Comparison of ENCODE assay signal across 14 cellular contexts in the genomic region with DNA sequence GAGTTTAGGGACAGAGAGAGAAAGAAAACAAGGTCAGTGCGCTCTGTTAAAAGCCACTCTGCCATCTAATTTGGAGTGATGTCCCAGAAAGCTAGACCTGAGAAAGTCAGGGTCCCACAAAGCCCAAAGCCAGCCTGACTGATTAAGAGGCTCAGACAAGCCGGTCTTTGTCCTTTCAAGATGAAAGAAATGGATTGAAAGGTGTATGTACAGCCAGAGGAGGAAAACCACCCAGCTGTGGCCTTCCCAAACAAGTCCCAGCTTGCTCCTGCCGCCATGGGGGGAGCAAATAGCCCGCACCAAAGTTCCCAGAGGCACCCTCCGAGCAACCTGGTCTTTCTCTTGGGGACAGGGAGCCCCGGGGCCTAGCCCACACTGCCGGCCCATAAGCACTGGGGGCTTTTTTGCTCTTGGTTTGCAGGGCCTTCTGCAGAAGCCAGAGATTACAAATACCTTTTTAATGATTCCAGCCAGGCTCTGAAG.
DNase-seq lines count a peak whose midpoint lies in the region; TF ChIP-seq lines count a peak whose summit lies in the region.
"Had no signal": no experiment of that assay in that cellular context is flagged by ENCODE, and none has a peak within 500 bp of the region (broad histone marks: within the 10 kb centered on the region; RNA-seq: fewer than 3 reads in every experiment).

No MANE protein-coding gene starts in this region.

- H3K4me1 Mint-ChIP-seq in nephron progenitor cell: peaks cover 75% of the 10 kb centered on the region

- POLR2A ChIA-PET in HEK293T (lab: Yijun Ruan, JAX): interaction anchor here (1.0 to 1.8 kb wide), 2 partner anchors 10 kb away, joined by 3 to 8 read pairs; no protein-coding TSS in a partner anchor

- no peaks in the 10 kb centered on the region for H4K20me1 ChIP-seq in Loucy (ENCODE audit: insufficient read depth, low read length, poor library complexity, severe bottlenecking)

- H3K4me3 ChIP-seq in Loucy (ENCODE audit: low read length, poor library complexity, severe bottlenecking): no peak overlapping the region

- H3K9me3 ChIP-seq in Loucy (ENCODE audit: insufficient read depth, low read depth, low read length): no peaks in the 10 kb centered on the region
- H3K9me3 ChIP-seq: vagina had no signal

- no peaks in the 10 kb centered on the region for H3K36me3 Mint-ChIP-seq in nephron progenitor cell (ENCODE audit: low read depth)

- H3K36me3 ChIP-seq in Loucy (ENCODE audit: insufficient read depth, low read length): no peaks in the 10 kb centered on the region
- H3K36me3 ChIP-seq: vagina had no signal

- H3F3A ChIP-seq in Loucy (ENCODE audit: low read depth): no peaks in the 10 kb centered on the region

- no peak for TF ChIP-seq CTCF in Loucy (conservative IDR thresholded peaks at IDR 0.05; ENCODE audit: low read length)
- TF ChIP-seq CTCF in nephron progenitor cell (IDR thresholded peaks at IDR 0.05): no peak

- H3K27me3 ChIP-seq in Loucy (ENCODE audit: insufficient read depth, low read length, poor library complexity, severe bottlenecking): no peaks in the 10 kb centered on the region
- H3K27me3 ChIP-seq: vagina had no signal

- peaks cover 9% of the 10 kb centered on the region for H3K4me1 ChIP-seq in Loucy (ENCODE audit: insufficient read depth, low read length, poor library complexity, severe bottlenecking)

- no peaks in the 10 kb centered on the region for H3K79me2 ChIP-seq in Loucy (ENCODE audit: insufficient read depth, low read length)

- peak; percentile 53 for DNase-seq in ELF-1 (ENCODE audit: low read depth, low spot score)
- DNase-seq in ecto neural progenitor cell (ENCODE audit: low spot score): peak; percentile 64
- DNase-seq in nephron progenitor cell: no peak
- no peak for DNase-seq in HEK293T (ENCODE audit: extremely low spot score)
- DNase-seq in AML-193 (lab: John Stamatoyannopoulos, UW): no peak
- DNase-seq in NAMALWA (ENCODE audit: low spot score): no peak
- no peak for DNase-seq in NCI-H1105 (lab: John Stamatoyannopoulos, UW)
- DNase-seq: activated B cell treated with CpG ODN at 0.5 μM for 24 hours; NCI-H1105 treated with DMSO at 0.1 percent for 48 hours; PC-3; stimulated activated naive CD8-positive, alpha-beta T cell treated with anti-CD3 and anti-CD28 coated beads, Interleukin-15, Interleukin-2, amounts not matched to agents 100 U/mL and 50 U/mL, for 24 hours had no signal

- peak overlapping the region; percentile 35 for H3K4me2 ChIP-seq in Loucy (ENCODE audit: low read depth, low read length, poor library complexity, severe bottlenecking)

- peaks cover 49% of the 10 kb centered on the region for H3K27me3 Mint-ChIP-seq in nephron progenitor cell (ENCODE audit: low read depth, poor library complexity)

- peak overlapping the region; percentile 21 for H3K9ac ChIP-seq in Loucy (ENCODE audit: low read depth, low read length, poor library complexity, severe bottlenecking)

- H3K27ac Mint-ChIP-seq in nephron progenitor cell: peak overlapping the region; percentile 80
- H3K27ac Mint-ChIP-seq: activated B cell treated with CpG ODN at 0.5 μM for 24 hours, memory B cell had no signal

- H3K4me3 Mint-ChIP-seq in nephron progenitor cell: peak overlapping the region; percentile 89
- H3K4me3 Mint-ChIP-seq: activated B cell treated with CpG ODN at 0.5 μM for 24 hours, memory B cell had no signal

- CTCF ChIA-PET in HEK293T (lab: Yijun Ruan, JAX): interaction anchor here (1.6 kb wide), 1 partner anchor 69 kb away, joined by 4 read pairs; no protein-coding TSS in a partner anchor

- no peaks in the 10 kb centered on the region for H3K9me2 ChIP-seq in Loucy (replicated peaks; ENCODE audit: low read depth, low read length)

- peak overlapping the region; percentile 70 for H2AFZ ChIP-seq in Loucy (ENCODE audit: low read length)

- H3K9me3 Mint-ChIP-seq in nephron progenitor cell: no peaks in the 10 kb centered on the region
- H3K9me3 Mint-ChIP-seq: activated B cell treated with CpG ODN at 0.5 μM for 24 hours, memory B cell had no signal

TF ChIP-seq in HEK293T, 16 proteins besides CTCF, POLR2A, EP300 and RAD21:
- TF ChIP-seq FOXM1 (IDR thresholded peaks at IDR 0.05; ENCODE audit: borderline replicate concordance) (no peak), ELF4 (IDR thresholded peaks at IDR 0.05) (no peak), HDGF (IDR thresholded peaks at IDR 0.05; ENCODE audit: borderline replicate concordance) (no peak), SP1 (IDR thresholded peaks at IDR 0.05) (no peak), FOXK2 (IDR thresholded peaks at IDR 0.05) (no peak), NFRKB (IDR thresholded peaks at IDR 0.05) (no peak), BHLHE40 (IDR thresholded peaks at IDR 0.05; ENCODE audit: borderline replicate concordance) (no peak), ZNF384 (IDR thresholded peaks at IDR 0.05) (no peak), CTBP1 (IDR thresholded peaks at IDR 0.05; ENCODE audit: borderline replicate concordance) (no peak), L3MBTL2 (conservative IDR thresholded peaks at IDR 0.05) (no peak), SUZ12 (IDR thresholded peaks at IDR 0.05) (no peak), FOXA1 (IDR thresholded peaks at IDR 0.05) (no peak), ARNT (IDR thresholded peaks at IDR 0.05) (no peak), TARDBP (IDR thresholded peaks at IDR 0.05) (no peak)
- TF ChIP-seq, protein P1, sequence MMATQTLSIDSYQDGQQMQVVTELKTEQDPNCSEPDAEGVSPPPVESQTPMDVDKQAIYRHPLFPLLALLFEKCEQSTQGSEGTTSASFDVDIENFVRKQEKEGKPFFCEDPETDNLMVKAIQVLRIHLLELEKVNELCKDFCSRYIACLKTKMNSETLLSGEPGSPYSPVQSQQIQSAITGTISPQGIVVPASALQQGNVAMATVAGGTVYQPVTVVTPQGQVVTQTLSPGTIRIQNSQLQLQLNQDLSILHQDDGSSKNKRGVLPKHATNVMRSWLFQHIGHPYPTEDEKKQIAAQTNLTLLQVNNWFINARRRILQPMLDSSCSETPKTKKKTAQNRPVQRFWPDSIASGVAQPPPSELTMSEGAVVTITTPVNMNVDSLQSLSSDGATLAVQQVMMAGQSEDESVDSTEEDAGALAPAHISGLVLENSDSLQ (IDR thresholded peaks at IDR 0.05): no peak

Comparison
In these comparisons a context has a peak if more than half of its experiments do, and no peak if none do; other contexts are left out.
1. DNase-seq: peak in ELF-1 (single experiment) and ecto neural progenitor cell (single experiment); none in nephron progenitor cell (single experiment), HEK293T (single experiment), AML-193 (0 of 2), NAMALWA (single experiment) and NCI-H1105 (single experiment).